ENCODE assay signal across 2 cellular contexts in the genomic region with DNA sequence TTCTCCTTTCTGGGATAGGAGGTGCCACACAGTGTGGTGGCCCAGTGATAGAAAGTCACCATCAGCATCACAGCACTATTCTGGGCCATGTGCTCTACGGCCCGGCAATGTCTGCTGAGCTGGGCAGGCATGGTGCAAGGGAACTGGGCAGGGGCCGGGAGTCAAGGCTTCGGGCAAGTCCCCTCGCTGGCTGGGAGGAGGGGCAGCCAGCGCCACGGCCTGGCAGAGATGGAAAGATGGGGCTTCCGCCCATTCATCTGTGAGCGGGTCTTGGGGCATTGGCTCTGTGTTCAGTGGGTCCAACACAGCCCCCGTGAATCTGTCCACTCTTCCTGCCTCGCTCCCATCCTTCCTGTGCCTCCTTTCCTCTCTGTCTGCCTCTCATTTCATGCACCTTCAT.
TF ChIP-seq lines count a peak whose summit lies in the region.

No MANE protein-coding gene starts in this region.

TF ChIP-seq in IMR-90, 13 proteins besides CTCF, POLR2A, EP300 and RAD21:
- TF ChIP-seq SMC3 (IDR thresholded peaks at IDR 0.05; ENCODE audit: low read depth, low read length), result no peak
- TF ChIP-seq, protein P1, sequence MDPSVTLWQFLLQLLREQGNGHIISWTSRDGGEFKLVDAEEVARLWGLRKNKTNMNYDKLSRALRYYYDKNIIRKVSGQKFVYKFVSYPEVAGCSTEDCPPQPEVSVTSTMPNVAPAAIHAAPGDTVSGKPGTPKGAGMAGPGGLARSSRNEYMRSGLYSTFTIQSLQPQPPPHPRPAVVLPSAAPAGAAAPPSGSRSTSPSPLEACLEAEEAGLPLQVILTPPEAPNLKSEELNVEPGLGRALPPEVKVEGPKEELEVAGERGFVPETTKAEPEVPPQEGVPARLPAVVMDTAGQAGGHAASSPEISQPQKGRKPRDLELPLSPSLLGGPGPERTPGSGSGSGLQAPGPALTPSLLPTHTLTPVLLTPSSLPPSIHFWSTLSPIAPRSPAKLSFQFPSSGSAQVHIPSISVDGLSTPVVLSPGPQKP (IDR thresholded peaks at IDR 0.05; ENCODE audit: borderline replicate concordance, low read depth, low read length), result no peak
TF ChIP-seq in IMR-90: peak in this region for 0.

TF ChIP-seq in endothelial cell of umbilical vein, 7 proteins besides CTCF, POLR2A, EP300 and RAD21:
- TF ChIP-seq JUN (IDR thresholded peaks at IDR 0.05; ENCODE audit: borderline replicate concordance, insufficient read depth, insufficient read length, low read depth) (no peak), MAX (IDR thresholded peaks at IDR 0.05; ENCODE audit: insufficient read depth, insufficient read length) (no peak), POLR2AphosphoS5 (IDR thresholded peaks at IDR 0.05; ENCODE audit: insufficient read depth, low read depth, low read length) (no peak), EZH2 (IDR thresholded peaks at IDR 0.05; ENCODE audit: borderline replicate concordance, low read depth, low read length, severe bottlenecking) (no peak)
